ENCODE assay signal across 14 cellular contexts in genomic region chr12:79549531-79550271, GRCh38.
DNase-seq lines count a peak whose midpoint lies in the region; ATAC-seq and TF ChIP-seq lines count a peak whose summit lies in the region.
"Had no signal": no experiment of that assay in that cellular context is flagged by ENCODE, and none has a peak within 500 bp of the region (broad histone marks: within the 10 kb centered on the region; RNA-seq: fewer than 3 reads in every experiment).

No MANE protein-coding gene starts in this region.

- ATAC-seq in SK-N-SH treated with all-trans-retinoic acid at 6 μM for 48 hours (no peak), right lobe of liver (peak; percentile 26 to 57 (median 34)), GM18498 (IDR thresholded peaks at IDR 0.05; ENCODE audit: unreplicated experiment) (no peak)
- ATAC-seq: left lobe of liver; stimulated activated naive CD8-positive, alpha-beta T cell treated with anti-CD3 and anti-CD28 coated beads, Interleukin-15, amount 100 ng/mL, for 72 hours had no signal

- no peak overlapping the region for H3K4me2 ChIP-seq in SK-N-SH

- H3K79me2 ChIP-seq in SK-N-SH (ENCODE audit: insufficient read depth): no peaks in the 10 kb centered on the region

- WGBS in SK-N-SH (ENCODE audit: low lambda C conversion rate): 49% methylated on average over 4 of the region's 4 CpGs
- 71% methylated on average over 4 of the region's 4 CpGs for WGBS in right lobe of liver (ENCODE audit: insufficient coverage, low coverage, low lambda C conversion rate, missing lambda C conversion rate)

- H3K27ac ChIP-seq in SK-N-SH (ENCODE audit: low read depth in 2 of 2, low read length in 1 of 2): no peak overlapping the region
- H3K27ac ChIP-seq in breast epithelium: peak overlapping the region; percentile 30 to 89
- H3K27ac ChIP-seq in right lobe of liver: no peak overlapping the region
- H3K27ac ChIP-seq: SK-N-MC had no signal

- DNase-seq in SK-N-SH (no peak), breast epithelium (ENCODE audit: low spot score in 2 of 2) (no peak), right lobe of liver (no peak), KBM-7 (no peak), erythroblast (lab: John Stamatoyannopoulos, UW) (no peak)
- DNase-seq in activated effector memory CD4-positive, alpha-beta T cell treated with Interleukin-2 at 50 U/mL for 16 hours: no peak
- DNase-seq: activated naive CD4-positive, alpha-beta T cell; MV-4-11; nephron progenitor cell; stimulated activated naive CD8-positive, alpha-beta T cell treated with anti-CD3 and anti-CD28 coated beads, Interleukin-15, amount 100 ng/mL, for 72 hours had no signal

- TF ChIP-seq POLR2A in breast epithelium (IDR thresholded peaks at IDR 0.05) (no peak), right lobe of liver (IDR thresholded peaks at IDR 0.05) (no peak), erythroblast (IDR thresholded peaks at IDR 0.05; ENCODE audit: low read length) (no peak)

- CTCF ChIA-PET in SK-N-SH (lab: Yijun Ruan, JAX): interaction anchor here (1.2 kb wide), 1 partner anchor 80 kb away, joined by 3 read pairs; no protein-coding TSS in a partner anchor

- H4K20me1 ChIP-seq in SK-N-SH (ENCODE audit: insufficient read depth): no peaks in the 10 kb centered on the region

- TF ChIP-seq CTCF in SK-N-SH (IDR thresholded peaks at IDR 0.05) (no peak), breast epithelium (IDR thresholded peaks at IDR 0.05) (no peak), right lobe of liver (IDR thresholded peaks at IDR 0.05) (no peak)

- no peak for TF ChIP-seq EP300 in SK-N-SH (IDR thresholded peaks at IDR 0.05; ENCODE audit: borderline replicate concordance in 1 of 2, low read depth in 1 of 2, low read length in 1 of 2)

- H2AFZ ChIP-seq in SK-N-SH (ENCODE audit: low read depth): no peak overlapping the region

- H3K4me3 ChIP-seq in SK-N-SH (ENCODE audit: low read depth in 2 of 2, low read length in 1 of 2) (no peak overlapping the region), breast epithelium (no peak overlapping the region), right lobe of liver (no peak overlapping the region)
- H3K4me3 ChIP-seq: SK-N-MC had no signal

- peaks cover 0 to 4% of the 10 kb centered on the region in 2 experiments for H3K36me3 ChIP-seq in SK-N-SH (replicated peaks in 1 of 2; ENCODE audit: control insufficient read depth in 1 of 2, insufficient read depth in 2 of 2, low read length in 1 of 2)
- H3K36me3 ChIP-seq in breast epithelium: no peaks in the 10 kb centered on the region
- H3K36me3 ChIP-seq in right lobe of liver: no peaks in the 10 kb centered on the region

- H3K9ac ChIP-seq in SK-N-SH: no peak overlapping the region

- in situ Hi-C loops in KBM-7 (cut with MboI; ENCODE audit: low pct_unique_long_range_greater_than_20kb, low sequenced_read_pairs): loop anchor here (25.0 kb wide), 1 partner anchor 188 kb away; no protein-coding TSS in a partner anchor

- H3K4me1 ChIP-seq in SK-N-SH (ENCODE audit: control insufficient read depth in 1 of 2, insufficient read depth in 2 of 2, low read depth in 1 of 2, low read length in 1 of 2): peaks cover 0 to 9% of the 10 kb centered on the region in 2 experiments; a peak in 3 of 4 replicates
- peaks cover 0 to 11% of the 10 kb centered on the region in 2 donors for H3K4me1 ChIP-seq in breast epithelium
- peaks cover 0 to 16% (median 5%) of the 10 kb centered on the region in 4 donors for H3K4me1 ChIP-seq in right lobe of liver

- POLR2A ChIA-PET in SK-N-SH (lab: Yijun Ruan, JAX): no interaction called here

- intact Hi-C loops in breast epithelium (cut with DNase I; ENCODE audit: low total_unique reads): no loop called here
- intact Hi-C loops in right lobe of liver (cut with DNase I): loop anchor here in 1 of 2 donors (10.0 kb wide), 1 partner anchor 195 kb away; no protein-coding TSS in a partner anchor

- H3K27me3 ChIP-seq in SK-N-SH (ENCODE audit: insufficient read depth) (no peaks in the 10 kb centered on the region), breast epithelium (no peaks in the 10 kb centered on the region), right lobe of liver (no peaks in the 10 kb centered on the region)

- H3F3A ChIP-seq in SK-N-SH (replicated peaks; ENCODE audit: insufficient read depth): peaks cover 31% of the 10 kb centered on the region

- TF ChIP-seq RAD21 in SK-N-SH (IDR thresholded peaks at IDR 0.05; ENCODE audit: low read length): no peak

- no peaks in the 10 kb centered on the region for H3K9me2 ChIP-seq in SK-N-SH

- no peaks in the 10 kb centered on the region for H3K9me3 ChIP-seq in SK-N-SH
- H3K9me3 ChIP-seq in breast epithelium: no peaks in the 10 kb centered on the region
- H3K9me3 ChIP-seq in right lobe of liver: peaks cover 0 to 1% (median 0%) of the 10 kb centered on the region in 4 donors

TF ChIP-seq in SK-N-SH treated with all-trans-retinoic acid at 6 μM for 48 hours, 23 proteins besides CTCF, POLR2A, EP300 and RAD21:
- no peak for TF ChIP-seq TCF4 (CRISPR knock-in tag; IDR thresholded peaks at IDR 0.05; ENCODE audit: borderline replicate concordance)
- no peak for TF ChIP-seq PPARA (CRISPR knock-in tag; IDR thresholded peaks at IDR 0.05; ENCODE audit: borderline replicate concordance)
- no peak for TF ChIP-seq ZFP30 (CRISPR knock-in tag; IDR thresholded peaks at IDR 0.05)
- 0 out of 2 replicates have a peak, but pooled peaks have one; percentile 9 for TF ChIP-seq ISL1 (CRISPR knock-in tag; IDR thresholded peaks at IDR 0.05)
- TF ChIP-seq OSR1 (CRISPR knock-in tag; IDR thresholded peaks at IDR 0.05): no peak

TF ChIP-seq in SK-N-SH, 30 proteins besides CTCF, POLR2A, EP300 and RAD21 (continues in another document):
- no peak for TF ChIP-seq GATA2 (CRISPR knock-in tag; IDR thresholded peaks at IDR 0.05)
- TF ChIP-seq MEF2A (IDR thresholded peaks at IDR 0.05; ENCODE audit: borderline replicate concordance, low read depth): no peak
- no peak for TF ChIP-seq TAF1 (IDR thresholded peaks at IDR 0.05; ENCODE audit: borderline replicate concordance, low read depth, low read length)
- no peak for TF ChIP-seq RFX5 (IDR thresholded peaks at IDR 0.05; ENCODE audit: low read length)
- TF ChIP-seq SMC3 (IDR thresholded peaks at IDR 0.05; ENCODE audit: low read depth, low read length): no peak
- TF ChIP-seq FOXJ3 (CRISPR knock-in tag; IDR thresholded peaks at IDR 0.05): no peak
- TF ChIP-seq PBX3 (IDR thresholded peaks at IDR 0.05): no peak
- TF ChIP-seq ZBTB33 (IDR thresholded peaks at IDR 0.05; ENCODE audit: borderline replicate concordance, low read depth): no peak
- TF ChIP-seq POLR2AphosphoS5 (IDR thresholded peaks at IDR 0.05; ENCODE audit: low read depth, low read length): no peak
- TF ChIP-seq USF1 (IDR thresholded peaks at IDR 0.05; ENCODE audit: borderline replicate concordance, low read depth): no peak
- TF ChIP-seq USF2 (IDR thresholded peaks at IDR 0.05; ENCODE audit: borderline replicate concordance, low read depth, low read length): no peak
- TF ChIP-seq EZH2phosphoT487 (IDR thresholded peaks at IDR 0.05; ENCODE audit: borderline replicate concordance, low read depth): no peak
- TF ChIP-seq IRF3 (IDR thresholded peaks at IDR 0.05; ENCODE audit: low read depth, low read length): no peak
- TF ChIP-seq JUND (IDR thresholded peaks at IDR 0.05): no peak

Comparison
In these comparisons a context has a peak if more than half of its experiments do, and no peak if none do; other contexts are left out.
1. ATAC-seq: peak in right lobe of liver (4 of 4); none in SK-N-SH treated with all-trans-retinoic acid at 6 μM for 48 hours (single experiment) and GM18498 (single experiment).
2. H3K27ac ChIP-seq: peak in breast epithelium (2 of 2); none in SK-N-SH (0 of 2) and right lobe of liver (0 of 3).